1 cellular context compared by ENCODE assay signal in the genomic region with DNA sequence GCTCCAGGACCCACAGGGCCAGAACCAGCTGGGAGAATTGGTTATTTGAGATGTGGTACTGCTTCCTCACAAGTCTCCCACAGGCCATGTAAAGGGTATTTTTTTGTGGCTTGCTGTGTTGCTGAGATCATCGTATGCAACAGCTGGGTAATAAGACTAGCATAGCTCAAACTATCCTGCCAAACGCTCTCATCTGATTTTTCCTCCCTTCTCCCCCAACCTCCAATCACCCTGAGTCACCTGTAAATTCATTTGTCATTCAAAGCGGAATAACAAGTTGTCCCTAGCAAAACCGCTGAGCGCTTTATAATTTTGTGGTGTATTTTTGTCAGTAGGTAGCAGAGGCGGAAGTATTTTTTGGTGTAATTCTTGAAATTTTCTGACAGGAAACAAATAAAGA.
TF ChIP-seq lines count a peak whose summit lies in the region.

No MANE protein-coding gene starts in this region.

TF ChIP-seq in HEK293, 187 proteins besides CTCF, POLR2A, EP300 and RAD21 (continued from another document):
- no peak for TF ChIP-seq ZNF513 (tag by site-specific recombination; IDR thresholded peaks at IDR 0.05)
- no peak for TF ChIP-seq ZNF791 (tag by site-specific recombination; IDR thresholded peaks at IDR 0.05)
TF ChIP-seq in HEK293: peak in this region for 2.
